In the genomic region with DNA sequence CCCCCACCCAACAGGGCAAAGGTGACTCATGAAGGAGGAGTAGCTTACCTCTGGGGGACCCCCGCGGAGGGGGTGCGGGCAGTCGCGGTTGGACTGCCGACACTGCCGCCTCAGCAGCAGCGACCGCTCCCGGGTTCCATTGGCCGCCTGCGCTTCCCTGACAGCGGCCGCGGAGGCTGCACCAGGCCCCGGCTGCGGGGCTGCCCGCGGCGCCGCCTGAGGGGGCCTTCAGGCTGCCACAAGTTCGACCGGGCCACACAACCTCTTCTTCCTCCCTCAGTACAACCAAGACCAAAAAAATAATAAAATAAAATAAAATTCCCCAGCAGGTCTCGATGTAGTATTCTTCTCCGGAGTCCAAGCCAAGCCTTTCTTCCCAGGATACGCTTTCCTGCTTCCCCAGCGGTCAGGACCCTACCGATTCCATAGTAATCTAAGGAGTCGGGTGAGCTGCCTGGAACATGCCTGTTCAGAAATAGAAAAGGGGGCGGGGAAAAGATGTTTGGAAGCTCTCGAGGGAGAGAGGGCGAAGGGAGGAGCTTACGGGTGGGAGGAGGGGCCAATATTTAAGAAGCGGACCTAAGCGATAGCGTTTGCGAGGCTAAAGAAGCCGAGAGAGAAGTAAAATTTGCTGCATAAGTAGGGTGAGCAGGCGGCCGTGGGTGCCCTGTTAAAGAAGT, we compare ENCODE assay signal across 8 cellular contexts. TPM values are rescaled to one million over a fixed set of nuclear protein-coding genes. Genes with fewer than 3 reads are reported as not detected.
DNase-seq lines count a peak whose midpoint lies in the region; TF ChIP-seq lines count a peak whose summit lies in the region.

A gene (minus strand): TSS at position 194 of the 680 bp plus-strand sequence. CDS start 10,935 bp downstream, outside the sequence.

- H3K4me1 Mint-ChIP-seq in HFFc6 (ENCODE audit: low read depth), result peaks cover 35% of the 10 kb centered on the region
- H3K4me1 Mint-ChIP-seq in activated naive CD4-positive, alpha-beta T cell treated with anti-CD3 and anti-CD28 coated beads, Interleukin-2, amount 50 U/mL, for 24 hours, result peaks cover 35% of the 10 kb centered on the region

- no peaks in the 10 kb centered on the region; the same call in 1 of the 2 replicates for H3K27me3 Mint-ChIP-seq in HFFc6 (ENCODE audit: insufficient read depth)
- H3K27me3 Mint-ChIP-seq in activated naive CD4-positive, alpha-beta T cell treated with anti-CD3 and anti-CD28 coated beads, Interleukin-2, amount 50 U/mL, for 24 hours, result no peaks in the 10 kb centered on the region

- H3K9me3 Mint-ChIP-seq in HFFc6, result no peaks in the 10 kb centered on the region
- no peaks in the 10 kb centered on the region for H3K9me3 Mint-ChIP-seq in activated naive CD4-positive, alpha-beta T cell treated with anti-CD3 and anti-CD28 coated beads, Interleukin-2, amount 50 U/mL, for 24 hours

- peaks cover 9% of the 10 kb centered on the region for H3K36me3 Mint-ChIP-seq in HFFc6 (ENCODE audit: low read depth)
- no peaks in the 10 kb centered on the region for H3K36me3 Mint-ChIP-seq in activated naive CD4-positive, alpha-beta T cell treated with anti-CD3 and anti-CD28 coated beads, Interleukin-2, amount 50 U/mL, for 24 hours

- TF ChIP-seq CTCF in HFFc6 (IDR thresholded peaks at IDR 0.05), result no peak
- TF ChIP-seq CTCF in neutrophil (IDR thresholded peaks at IDR 0.05), result no peak
- TF ChIP-seq CTCF in subcutaneous adipose tissue (IDR thresholded peaks at IDR 0.05; ENCODE audit: low read depth), result no peak

- peaks cover 20% of the 10 kb centered on the region for H3K36me3 ChIP-seq in neutrophil

- no peaks in the 10 kb centered on the region for H3K27me3 ChIP-seq in neutrophil

- H3K4me3 ChIP-seq in neutrophil (ENCODE audit: low read depth in 1 of 2, low read length in 1 of 2), result peak within 1 kb of the TSS; percentile 90 to 91

- in situ Hi-C loops in G401 (cut with HindIII; ENCODE audit: low sequenced_read_pairs), result no loop called here

- peak within 1 kb of the TSS; percentile 97 for H3K27ac Mint-ChIP-seq in HFFc6
- H3K27ac Mint-ChIP-seq in activated naive CD4-positive, alpha-beta T cell treated with anti-CD3 and anti-CD28 coated beads, Interleukin-2, amount 50 U/mL, for 24 hours, result peak within 1 kb of the TSS; percentile 96

- peak; percentile 99 for DNase-seq in G401 (ENCODE audit: low spot score)
- DNase-seq in HFFc6, result peak; percentile 98
- DNase-seq in NCI-H1105 (lab: John Stamatoyannopoulos, UW), result peak; percentile 98
- DNase-seq in SKM-1 (lab: John Stamatoyannopoulos, UW; ENCODE audit: unreplicated experiment), result peak; percentile 99
- peak; percentile 97 for DNase-seq in germinal center (ENCODE audit: low spot score)

- H3K9me3 ChIP-seq in neutrophil, result no peaks in the 10 kb centered on the region

- H3K27ac ChIP-seq in neutrophil, result peak within 1 kb of the TSS; percentile 93

- H3K4me1 ChIP-seq in neutrophil (ENCODE audit: control insufficient read depth in 1 of 2, insufficient read depth in 1 of 2, low read depth in 1 of 2, low read length in 1 of 2), result peaks cover 33 to 36% of the 10 kb centered on the region in 2 experiments

- peak within 1 kb of the TSS; percentile 96 for H3K4me3 Mint-ChIP-seq in HFFc6
- peak within 1 kb of the TSS; percentile 96 for H3K4me3 Mint-ChIP-seq in activated naive CD4-positive, alpha-beta T cell treated with anti-CD3 and anti-CD28 coated beads, Interleukin-2, amount 50 U/mL, for 24 hours

RNA-seq across cellular contexts. Expression of the gene that starts here (rescaled TPM):
- total RNA-seq in G401 (2014; rRNA removed; shearing (Covaris generic)), result 19.1 and 40.6 TPM in 2 replicates
- 10 to 100 TPM; 63.6 to 73.0 (median 70.0) TPM for total RNA-seq in HFFc6 (2021; fragmentation: NEBNext Ultra II Directional; extraction: Animal tissue kit (Norgen Biotek cat#: 25700))
- total RNA-seq in subcutaneous adipose tissue, result 10 to 100 TPM; 50.0 to 73.1 (median 56.0) TPM

Comparison
In these comparisons a context has a peak if more than half of its experiments do, and no peak if none do; other contexts are left out.
1. Peak in every context shown above with its lines: DNase-seq, H3K4me3 ChIP-seq and H3K27ac ChIP-seq.